ENCODE assay signal across 9 cellular contexts in genomic region chr19:39514840-39515550, GRCh38. TPM values are rescaled to one million over a fixed set of nuclear protein-coding genes. Genes with fewer than 3 reads are reported as not detected.
DNase-seq lines count a peak whose midpoint lies in the region; ATAC-seq and TF ChIP-seq lines count a peak whose summit lies in the region.
"Had no signal": no experiment of that assay in that cellular context is flagged by ENCODE, and none has a peak within 500 bp of the region (broad histone marks: within the 10 kb centered on the region; RNA-seq: fewer than 3 reads in every experiment).

Gene SELENOV (plus strand): TSS chr19:39515139. CDS start chr19:39515213, 74 bp downstream.

- peak within 1 kb of the TSS; percentile 37 for H3K4me3 ChIP-seq in testis

- peak within 1 kb of the TSS; percentile 74 for H3K4me3 Mint-ChIP-seq in activated CD4-positive, alpha-beta T cell treated with anti-CD3 and anti-CD28 coated beads, Interleukin-2, amount 10 ng/mL, durations not matched to agents 24 days and 14 days
- peak within 1 kb of the TSS; percentile 55 for H3K4me3 Mint-ChIP-seq in activated naive CD4-positive, alpha-beta T cell treated with anti-CD3 and anti-CD28 coated beads for 36 hours

- no peaks in the 10 kb centered on the region for H3K9me3 ChIP-seq in testis

- WGBS in testis, 2 donors, result 0 to 1% methylated on average over 26 to 55 of the region's 56 CpGs

- no peak for ATAC-seq in GM21367 (IDR thresholded peaks at IDR 0.05; ENCODE audit: unreplicated experiment)

- intact Hi-C loops in activated CD4-positive, alpha-beta T cell treated with anti-CD3 and anti-CD28 coated beads, Interleukin-2, amount 10 ng/mL, durations not matched to agents 24 days and 14 days (cut with micrococcal nuclease), result no loop called here
- intact Hi-C loops in activated naive CD4-positive, alpha-beta T cell treated with anti-CD3 and anti-CD28 coated beads for 36 hours (cut with micrococcal nuclease), result no loop called here
- intact Hi-C loops in testis (cut with DNase I; ENCODE audit: low total_unique reads), result no loop called here

- TF ChIP-seq CTCF in testis (IDR thresholded peaks at IDR 0.05), result no peak

- H3K27me3 Mint-ChIP-seq in activated CD4-positive, alpha-beta T cell treated with anti-CD3 and anti-CD28 coated beads, Interleukin-2, amount 10 ng/mL, durations not matched to agents 24 days and 14 days, result peaks cover 53% of the 10 kb centered on the region
- peaks cover 36% of the 10 kb centered on the region for H3K27me3 Mint-ChIP-seq in activated naive CD4-positive, alpha-beta T cell treated with anti-CD3 and anti-CD28 coated beads for 36 hours (ENCODE audit: low read depth)

- H3K9me3 Mint-ChIP-seq in activated CD4-positive, alpha-beta T cell treated with anti-CD3 and anti-CD28 coated beads, Interleukin-2, amount 10 ng/mL, durations not matched to agents 24 days and 14 days, result no peaks in the 10 kb centered on the region
- H3K9me3 Mint-ChIP-seq in activated naive CD4-positive, alpha-beta T cell treated with anti-CD3 and anti-CD28 coated beads for 36 hours, result no peaks in the 10 kb centered on the region

- no peak for TF ChIP-seq POLR2A in testis (IDR thresholded peaks at IDR 0.05)

- DNase-seq in activated CD4-positive, alpha-beta T cell treated with anti-CD3 and anti-CD28 coated beads, Interleukin-2, amount 10 ng/mL, durations not matched to agents 24 days and 14 days, result no peak
- DNase-seq in activated CD4-positive, alpha-beta T cell treated with anti-CD3 and anti-CD28 coated beads for 1 hour, result no peak
- DNase-seq in activated naive CD4-positive, alpha-beta T cell treated with anti-CD3 and anti-CD28 coated beads for 36 hours, result peak; percentile 20
- peak; percentile 65 for DNase-seq in iPS-NIHi7 (ENCODE audit: extremely low spot score)
- DNase-seq in testis, result no peak
- no peak for DNase-seq in NOMO-1 treated with dmso at 0.1 percent for 144 hours (lab: John Stamatoyannopoulos, UW; ENCODE audit: unreplicated experiment)
- no peak for DNase-seq in NCI-H2107 (lab: John Stamatoyannopoulos, UW)
- DNase-seq: substantia nigra had no signal

- H3K27ac ChIP-seq in testis, result no peak within 1 kb of the TSS

- CTCF ChIA-PET in activated naive CD4-positive, alpha-beta T cell treated with anti-CD3 and anti-CD28 coated beads for 36 hours (lab: Charles Lee), result interaction anchor here (0.8 to 1.1 kb wide), 3 partner anchors 10 to 74 kb away, joined by 3 to 5 read pairs (median 3); no protein-coding TSS in a partner anchor

- H3K4me1 Mint-ChIP-seq in activated CD4-positive, alpha-beta T cell treated with anti-CD3 and anti-CD28 coated beads, Interleukin-2, amount 10 ng/mL, durations not matched to agents 24 days and 14 days, result peaks cover 9% of the 10 kb centered on the region
- H3K4me1 Mint-ChIP-seq in activated naive CD4-positive, alpha-beta T cell treated with anti-CD3 and anti-CD28 coated beads for 36 hours (ENCODE audit: low read depth), result peaks cover 13% of the 10 kb centered on the region

- H3K27me3 ChIP-seq in testis, result peaks cover 3% of the 10 kb centered on the region

- peaks cover 2% of the 10 kb centered on the region for H3K36me3 Mint-ChIP-seq in activated CD4-positive, alpha-beta T cell treated with anti-CD3 and anti-CD28 coated beads, Interleukin-2, amount 10 ng/mL, durations not matched to agents 24 days and 14 days (ENCODE audit: low read depth)
- H3K36me3 Mint-ChIP-seq in activated naive CD4-positive, alpha-beta T cell treated with anti-CD3 and anti-CD28 coated beads for 36 hours (ENCODE audit: low read depth), result peaks cover 2% of the 10 kb centered on the region

- peaks cover 3% of the 10 kb centered on the region for H3K4me1 ChIP-seq in testis

- no peaks in the 10 kb centered on the region for H3K36me3 ChIP-seq in testis (ENCODE audit: low read depth, missing control alignments)

- H3K27ac Mint-ChIP-seq in activated CD4-positive, alpha-beta T cell treated with anti-CD3 and anti-CD28 coated beads, Interleukin-2, amount 10 ng/mL, durations not matched to agents 24 days and 14 days, result no peak within 1 kb of the TSS
- H3K27ac Mint-ChIP-seq in activated naive CD4-positive, alpha-beta T cell treated with anti-CD3 and anti-CD28 coated beads for 36 hours, result no peak within 1 kb of the TSS

RNA-seq across cellular contexts. Expression of gene SELENOV, which starts in this region (rescaled TPM):
- not detected in 2 replicates for total RNA-seq in activated CD4-positive, alpha-beta T cell treated with anti-CD3 and anti-CD28 coated beads, Interleukin-2, amount 10 ng/mL, durations not matched to agents 24 days and 14 days
- not detected for total RNA-seq in activated naive CD4-positive, alpha-beta T cell treated with anti-CD3 and anti-CD28 coated beads for 36 hours
- 10 to 100 TPM in 1 of 2 donors, 1 to 10 TPM in 1; 2.5 to 10.8 TPM for total RNA-seq in testis
- 19.7 TPM for polyA plus RNA-seq in testis (ENCODE audit: insufficient read depth, low read depth, low replicate concordance)

Comparison
In these comparisons a context has a peak if more than half of its experiments do, and no peak if none do; other contexts are left out.
1. Peak in DNase-seq in activated naive CD4-positive, alpha-beta T cell treated with anti-CD3 and anti-CD28 coated beads for 36 hours; RNA of the gene not detected or under 1 TPM.